ENCODE assay signal across 13 cellular contexts in the genomic region with DNA sequence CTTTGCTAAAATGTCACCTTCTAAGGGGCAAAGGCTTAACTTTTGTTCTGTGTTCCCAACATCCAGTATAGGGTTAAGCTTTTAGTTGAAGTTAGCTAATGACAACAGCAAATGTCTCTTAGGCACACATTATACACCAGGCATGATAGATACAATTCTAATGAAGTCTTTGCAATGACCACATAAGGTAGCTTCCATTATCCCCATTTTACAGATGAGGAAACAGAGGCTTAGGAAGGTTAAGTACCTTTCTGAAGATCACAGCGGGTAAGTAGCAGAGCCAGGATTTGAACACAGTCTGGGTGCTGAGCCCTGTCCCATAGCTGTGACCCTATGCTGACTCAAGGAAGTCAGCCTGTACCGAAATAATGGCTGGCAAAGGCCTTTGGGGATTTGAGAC. TPM values are rescaled to one million over a fixed set of nuclear protein-coding genes. Genes with fewer than 3 reads are reported as not detected.
DNase-seq lines count a peak whose midpoint lies in the region; ATAC-seq, FAIRE-seq and TF ChIP-seq lines count a peak whose summit lies in the region.
"Had no signal": no experiment of that assay in that cellular context is flagged by ENCODE, and none has a peak within 500 bp of the region (broad histone marks: within the 10 kb centered on the region; RNA-seq: fewer than 3 reads in every experiment).

No MANE protein-coding gene starts in this region.

- ATAC-seq in A549 = no peak
- ATAC-seq in memory B cell (ENCODE audit: low read depth) = no peak
- ATAC-seq in HG02885 (IDR thresholded peaks at IDR 0.05; ENCODE audit: poor library complexity, unreplicated experiment) = no peak
- ATAC-seq in HG02938 (IDR thresholded peaks at IDR 0.05; ENCODE audit: unreplicated experiment) = no peak

- H3K4me3 ChIP-seq in A549 (no peak overlapping the region), coronary artery (no peak overlapping the region)

- H3K36me3 Mint-ChIP-seq in Calu3 (ENCODE audit: insufficient read depth, unreplicated experiment) = peaks cover 64% of the 10 kb centered on the region
- peaks cover 56% of the 10 kb centered on the region for H3K36me3 Mint-ChIP-seq in activated CD4-positive, alpha-beta memory T cell treated with anti-CD3 and anti-CD28 coated beads, Interleukin-2, amount 10 ng/mL, durations not matched to agents 7 days and 5 days (ENCODE audit: low read depth)
- peaks cover 12% of the 10 kb centered on the region for H3K36me3 Mint-ChIP-seq in memory B cell

- no peak for TF ChIP-seq RAD21 in A549 (conservative IDR thresholded peaks at IDR 0.05 in 1 of 2, IDR thresholded peaks at IDR 0.05 in 1 of 2)

- POLR2A ChIA-PET in A549 (lab: Yijun Ruan, JAX) = no interaction called here
- POLR2A ChIA-PET in activated CD4-positive, alpha-beta memory T cell treated with anti-CD3 and anti-CD28 coated beads, Interleukin-2, amount 10 ng/mL, durations not matched to agents 7 days and 5 days (lab: Charles Lee) = interaction anchor here (5.9 kb wide), 1 partner anchor 33 kb away, joined by 93 read pairs; a partner anchor contains a TSS

- H3K4me1 ChIP-seq in A549 = peaks cover 31% of the 10 kb centered on the region

- DNase-seq in A549 (ENCODE audit: low read depth in 1 of 2, low spot score in 1 of 2) (no peak), Calu3 (no peak), memory B cell (ENCODE audit: low spot score in 2 of 2) (no peak), coronary artery (ENCODE audit: low spot score) (no peak), SIG-M5 (lab: John Stamatoyannopoulos, UW) (no peak)
- DNase-seq in activated CD4-positive, alpha-beta memory T cell treated with anti-CD3 and anti-CD28 coated beads, Interleukin-2, amount 10 ng/mL, durations not matched to agents 7 days and 5 days = no peak
- DNase-seq: central memory CD4-positive, alpha-beta T cell; GOT3; NCI-H2081 treated with DMSO at 0.1 percent for 48 hours; T-helper 9 cell had no signal

- no peak for TF ChIP-seq POLR2A in A549 (IDR thresholded peaks at IDR 0.05; ENCODE audit: low read length)

- BruUV-seq in Calu3 (replicated peaks; lab: Mats Ljungman, UMichigan) = no TSS peak

- no peak overlapping the region for H3K27ac ChIP-seq in A549
- no peak overlapping the region for H3K27ac ChIP-seq in coronary artery

- no peaks in the 10 kb centered on the region for H3K9me3 ChIP-seq in A549

- TF ChIP-seq CTCF in A549 (IDR thresholded peaks at IDR 0.05) = no peak
- no peak for TF ChIP-seq CTCF in Calu3 (IDR thresholded peaks at IDR 0.05; ENCODE audit: unreplicated experiment)
- no peak for TF ChIP-seq CTCF in coronary artery (IDR thresholded peaks at IDR 0.05)

- peaks cover 12% of the 10 kb centered on the region for H3K4me1 Mint-ChIP-seq in Calu3 (ENCODE audit: low read depth, unreplicated experiment)
- peaks cover 48% of the 10 kb centered on the region for H3K4me1 Mint-ChIP-seq in activated CD4-positive, alpha-beta memory T cell treated with anti-CD3 and anti-CD28 coated beads, Interleukin-2, amount 10 ng/mL, durations not matched to agents 7 days and 5 days
- peaks cover 22% of the 10 kb centered on the region for H3K4me1 Mint-ChIP-seq in memory B cell

- TF ChIP-seq EP300 in A549 (IDR thresholded peaks at IDR 0.05) = no peak

- no peak for FAIRE-seq in A549 (lab: Jason Lieb, UNC)
- FAIRE-seq: islet of Langerhans had no signal

- no peak overlapping the region for H3K27ac Mint-ChIP-seq in Calu3 (ENCODE audit: unreplicated experiment)
- no peak overlapping the region for H3K27ac Mint-ChIP-seq in activated CD4-positive, alpha-beta memory T cell treated with anti-CD3 and anti-CD28 coated beads, Interleukin-2, amount 10 ng/mL, durations not matched to agents 7 days and 5 days
- H3K27ac Mint-ChIP-seq in memory B cell = peak overlapping the region; percentile 93

- H3K9me3 Mint-ChIP-seq in Calu3 (ENCODE audit: low read depth, unreplicated experiment) (peaks cover 3% of the 10 kb centered on the region), memory B cell (no peaks in the 10 kb centered on the region)
- H3K9me3 Mint-ChIP-seq in activated CD4-positive, alpha-beta memory T cell treated with anti-CD3 and anti-CD28 coated beads, Interleukin-2, amount 10 ng/mL, durations not matched to agents 7 days and 5 days = no peaks in the 10 kb centered on the region

- intact Hi-C loops in Calu3 (cut with micrococcal nuclease; ENCODE audit: unreplicated experiment) = no loop called here

- peak overlapping the region; percentile 95 for H3K4me2 ChIP-seq in A549

- H3K4me3 Mint-ChIP-seq in Calu3 (ENCODE audit: low read depth, unreplicated experiment) = peak overlapping the region; percentile 92
- peak overlapping the region; percentile 86 for H3K4me3 Mint-ChIP-seq in activated CD4-positive, alpha-beta memory T cell treated with anti-CD3 and anti-CD28 coated beads, Interleukin-2, amount 10 ng/mL, durations not matched to agents 7 days and 5 days
- H3K4me3 Mint-ChIP-seq in memory B cell = peak overlapping the region; percentile 36

- WGBS in A549 (ENCODE audit: missing lambda C conversion rate) = 96% methylated on average over 2 of the region's 2 CpGs

- CTCF ChIA-PET in A549 (lab: Yijun Ruan, JAX) = no interaction called here
- CTCF ChIA-PET in Calu3 (lab: Charles Lee) = no interaction called here
- CTCF ChIA-PET in activated CD4-positive, alpha-beta memory T cell treated with anti-CD3 and anti-CD28 coated beads, Interleukin-2, amount 10 ng/mL, durations not matched to agents 7 days and 5 days (lab: Charles Lee) = no interaction called here

- H3K27me3 Mint-ChIP-seq in Calu3 (ENCODE audit: unreplicated experiment) (no peaks in the 10 kb centered on the region), memory B cell (no peaks in the 10 kb centered on the region)
- H3K27me3 Mint-ChIP-seq in activated CD4-positive, alpha-beta memory T cell treated with anti-CD3 and anti-CD28 coated beads, Interleukin-2, amount 10 ng/mL, durations not matched to agents 7 days and 5 days = no peaks in the 10 kb centered on the region

TF ChIP-seq in A549, 52 proteins besides CTCF, POLR2A, EP300 and RAD21 (continues in another document):
- TF ChIP-seq SMC3 (IDR thresholded peaks at IDR 0.05) = no peak

RNA-seq across cellular contexts. Expression of a gene that starts 1.9 kb away (rescaled TPM):
- polyA plus RNA-seq in A549 (2011; rRNA removed) (81.7 and 96.5 TPM in 2 replicates), A549 (2017; fragmentation: RNase III; extraction: RNeasy Plus Mini Kit Qiagen cat#74134 plus additional on column Dnase treatment) (97.0 to 105 TPM (median 105 TPM) in 3 replicates)
- 95.6 and 120 TPM in 2 replicates for polyA plus RNA-seq in A549 (2012; cell fraction: cytosol; rRNA removed)
- polyA plus RNA-seq in A549 (2012; cell fraction: nucleus; rRNA removed) = 64.4 and 67.6 TPM in 2 replicates
- polyA minus RNA-seq in A549 (2011; rRNA and poly(A)+ RNA removed) = 25.9 and 29.9 TPM in 2 replicates
- total RNA-seq in Calu3 (2022) = 62.8 and 82.7 TPM in 2 replicates
- total RNA-seq in activated CD4-positive, alpha-beta memory T cell treated with anti-CD3 and anti-CD28 coated beads, Interleukin-2, amount 10 ng/mL, durations not matched to agents 7 days and 5 days = 100 to 1,000 TPM; 104 to 106 TPM

RNA-seq across cellular contexts. Expression of a gene that starts 2.2 kb away (rescaled TPM):
- polyA plus RNA-seq in A549 (2011; rRNA removed) (42.4 and 81.8 TPM in 2 replicates), A549 (2017; fragmentation: RNase III; extraction: RNeasy Plus Mini Kit Qiagen cat#74134 plus additional on column Dnase treatment) (334 to 347 TPM (median 343 TPM) in 3 replicates)
- 91.7 and 140 TPM in 2 replicates for polyA plus RNA-seq in A549 (2012; cell fraction: cytosol; rRNA removed)
- polyA plus RNA-seq in A549 (2012; cell fraction: nucleus; rRNA removed) = 38.4 and 50.0 TPM in 2 replicates
- 14.4 and 19.3 TPM in 2 replicates for polyA minus RNA-seq in A549 (2011; rRNA and poly(A)+ RNA removed)
- 83.9 and 87.2 TPM in 2 replicates for total RNA-seq in Calu3 (2022)
- 100 to 1,000 TPM in 1 of 2 experiments, 10 to 100 TPM in 1; 93.8 to 103 TPM for total RNA-seq in activated CD4-positive, alpha-beta memory T cell treated with anti-CD3 and anti-CD28 coated beads, Interleukin-2, amount 10 ng/mL, durations not matched to agents 7 days and 5 days

RNA-seq across cellular contexts. Expression of a gene that starts 28.0 kb away (rescaled TPM):
- polyA plus RNA-seq in A549 (2011; rRNA removed) (3.9 and 5.1 TPM in 2 replicates), A549 (2017; fragmentation: RNase III; extraction: RNeasy Plus Mini Kit Qiagen cat#74134 plus additional on column Dnase treatment) (5.4 to 6.3 TPM (median 5.5 TPM) in 3 replicates)
- 7.0 and 8.6 TPM in 2 replicates for polyA plus RNA-seq in A549 (2012; cell fraction: cytosol; rRNA removed)
- polyA plus RNA-seq in A549 (2012; cell fraction: nucleus; rRNA removed) = 13.1 and 16.6 TPM in 2 replicates
- 3.4 and 4.9 TPM in 2 replicates for polyA minus RNA-seq in A549 (2011; rRNA and poly(A)+ RNA removed)
- total RNA-seq in Calu3 (2022) = 7.6 and 8.8 TPM in 2 replicates
- 1 to 10 TPM; 6.6 to 7.5 TPM for total RNA-seq in activated CD4-positive, alpha-beta memory T cell treated with anti-CD3 and anti-CD28 coated beads, Interleukin-2, amount 10 ng/mL, durations not matched to agents 7 days and 5 days

RNA-seq across cellular contexts. Expression of a gene that starts 28.1 kb away (rescaled TPM):
- polyA plus RNA-seq in A549 (2011; rRNA removed) (28.7 and 31.3 TPM in 2 replicates), A549 (2017; fragmentation: RNase III; extraction: RNeasy Plus Mini Kit Qiagen cat#74134 plus additional on column Dnase treatment) (34.1 to 39.1 TPM (median 35.6 TPM) in 3 replicates)
- 44.4 and 52.5 TPM in 2 replicates for polyA plus RNA-seq in A549 (2012; cell fraction: cytosol; rRNA removed)
- polyA plus RNA-seq in A549 (2012; cell fraction: nucleus; rRNA removed) = 173 and 178 TPM in 2 replicates
- polyA minus RNA-seq in A549 (2011; rRNA and poly(A)+ RNA removed) = 47.7 and 48.4 TPM in 2 replicates
- total RNA-seq in Calu3 (2022) = 33.4 and 37.2 TPM in 2 replicates
- total RNA-seq in activated CD4-positive, alpha-beta memory T cell treated with anti-CD3 and anti-CD28 coated beads, Interleukin-2, amount 10 ng/mL, durations not matched to agents 7 days and 5 days = 10 to 100 TPM; 64.1 to 66.2 TPM

RNA-seq across cellular contexts. Expression of a gene that starts 36.1 kb away (rescaled TPM):
- 141 and 197 TPM in 2 replicates for polyA plus RNA-seq in A549 (2011; rRNA removed)
- polyA plus RNA-seq in A549 (2012; cell fraction: cytosol; rRNA removed) = 504 and 519 TPM in 2 replicates
- polyA plus RNA-seq in A549 (2012; cell fraction: nucleus; rRNA removed) = 356 and 444 TPM in 2 replicates
- 272 to 302 TPM (median 294 TPM) in 3 replicates for polyA plus RNA-seq in A549 (2017; fragmentation: RNase III; extraction: RNeasy Plus Mini Kit Qiagen cat#74134 plus additional on column Dnase treatment)
- polyA minus RNA-seq in A549 (2011; rRNA and poly(A)+ RNA removed) = 61.3 and 103 TPM in 2 replicates
- 107 and 108 TPM in 2 replicates for total RNA-seq in Calu3 (2022)
- 100 to 1,000 TPM; 396 to 397 TPM for total RNA-seq in activated CD4-positive, alpha-beta memory T cell treated with anti-CD3 and anti-CD28 coated beads, Interleukin-2, amount 10 ng/mL, durations not matched to agents 7 days and 5 days

Comparison
In these comparisons a context has a peak if more than half of its experiments do, and no peak if none do; other contexts are left out.
1. H3K4me3 Mint-ChIP-seq: peak in every context shown above with its lines; median percentile 92 in Calu3; 86 in activated CD4-positive, alpha-beta memory T cell treated with anti-CD3 and anti-CD28 coated beads, Interleukin-2, amount 10 ng/mL, durations not matched to agents 7 days and 5 days; 36 in memory B cell.